Comparison of ENCODE assay signal across 21 cellular contexts in the genomic region with DNA sequence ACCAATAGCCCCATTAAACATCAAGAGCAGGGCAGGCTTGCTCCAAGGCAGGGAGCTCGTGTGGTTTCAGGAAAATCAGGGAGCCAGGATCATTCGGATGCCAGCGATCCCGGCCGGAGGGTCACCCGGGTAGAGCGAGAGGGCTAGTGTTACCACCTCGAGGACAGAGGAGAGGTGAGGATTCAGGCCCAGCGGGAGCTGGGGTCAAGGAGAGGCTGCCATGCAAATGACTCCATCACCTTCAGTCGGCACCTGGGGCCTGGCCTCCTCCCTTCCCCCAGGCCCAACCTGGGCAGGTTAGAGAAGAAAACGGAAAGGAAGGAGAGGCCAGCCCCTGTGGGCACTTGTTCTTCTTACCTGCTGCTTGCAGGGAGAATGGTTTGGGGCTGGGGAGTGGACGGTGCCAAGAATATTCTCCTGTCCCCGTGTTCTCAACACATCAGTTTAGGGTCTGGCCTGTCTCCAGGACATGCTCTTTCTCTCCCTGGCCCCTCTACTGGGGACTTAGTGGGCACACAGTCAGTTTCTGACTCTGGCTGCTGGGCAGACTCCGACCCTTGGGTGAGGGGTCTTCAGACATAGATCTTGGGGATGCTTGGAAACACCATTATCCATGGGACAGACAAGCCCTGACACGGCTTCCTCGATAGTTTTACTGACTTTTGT.
DNase-seq lines count a peak whose midpoint lies in the region; ATAC-seq and TF ChIP-seq lines count a peak whose summit lies in the region.
"Had no signal": no experiment of that assay in that cellular context is flagged by ENCODE, and none has a peak within 500 bp of the region (broad histone marks: within the 10 kb centered on the region; RNA-seq: fewer than 3 reads in every experiment).

No MANE protein-coding gene starts in this region.

- no peaks in the 10 kb centered on the region for H3K27me3 ChIP-seq in GM23338 (ENCODE audit: insufficient read depth)
- H3K27me3 ChIP-seq in esophagus muscularis mucosa: peaks cover 0 to 38% (median 0%) of the 10 kb centered on the region in 4 donors
- H3K27me3 ChIP-seq in neuronal stem cell (ENCODE audit: control insufficient read depth in 3 of 3, insufficient read depth in 3 of 3, low read depth in 1 of 3, low read length in 3 of 3): no peaks in the 10 kb centered on the region
- H3K27me3 ChIP-seq: BLaER1 treated with 17β-estradiol and CSF1 and Interleukin-3, amounts not matched to agents 10 nM and 100 nM had no signal

- no peak overlapping the region for H3K4ac ChIP-seq in neuronal stem cell (ENCODE audit: low read length)

- H3K4me3 ChIP-seq in GM23338: no peak overlapping the region
- no peak overlapping the region for H3K4me3 ChIP-seq in esophagus muscularis mucosa
- H3K4me3 ChIP-seq in neuronal stem cell (ENCODE audit: low read length in 2 of 2): no peak overlapping the region
- H3K4me3 ChIP-seq: A549; BLaER1 treated with 17β-estradiol and CSF1 and Interleukin-3, amounts not matched to agents 10 nM and 100 nM had no signal

- WGBS in esophagus muscularis mucosa: 60% methylated on average over 16 of the region's 16 CpGs
- whole genome bisulfite sequencing in neuronal stem cell (ENCODE audit: extremely low coverage in 2 of 2, insufficient read length in 2 of 2, insufficient replicate concordance in 1 of 2), 2 donors: no CpG with 5 or more reads among the region's 16 CpGs

- no peaks in the 10 kb centered on the region for H4K20me1 ChIP-seq in GM23338 (replicated peaks; ENCODE audit: insufficient read depth)
- H4K20me1 ChIP-seq: BLaER1 treated with 17β-estradiol and CSF1 and Interleukin-3, amounts not matched to agents 10 nM and 100 nM had no signal

- H3K9me3 Mint-ChIP-seq in GM23338: no peaks in the 10 kb centered on the region; the same call in 2 of the 3 replicates

- H2BK15ac ChIP-seq in neuronal stem cell (ENCODE audit: low read length): no peak overlapping the region

- intact Hi-C loops in esophagus muscularis mucosa (cut with DNase I): no loop called here

- DNase-seq in GM23338 (ENCODE audit: low spot score) (no peak), esophagus muscularis mucosa (ENCODE audit: extremely low spot score) (peak; percentile 91), neuronal stem cell (ENCODE audit: low spot score) (no peak), NCI-H748 treated with DMSO at 0.1 percent for 48 hours (lab: John Stamatoyannopoulos, UW) (no peak), GM03348 (ENCODE audit: low spot score) (no peak)
- DNase-seq: AML-193; CD4-positive, alpha-beta T cell; CD8-positive, alpha-beta memory T cell; COR-L47; DMS 273 treated with DMSO at 0.1 percent for 48 hours; DMS153; DMS53; DMS79; DND-41; EL; GDM1 had no signal

- H3K9me2 ChIP-seq in GM23338 (ENCODE audit: insufficient read depth): no peaks in the 10 kb centered on the region

- TF ChIP-seq EP300 in esophagus muscularis mucosa (IDR thresholded peaks at IDR 0.05): no peak

- H3K18ac ChIP-seq in neuronal stem cell (ENCODE audit: low read length): peak overlapping the region; percentile 45

- H3K36me3 ChIP-seq in GM23338 (ENCODE audit: insufficient read depth) (no peaks in the 10 kb centered on the region; the same call in 1 of the 2 replicates), esophagus muscularis mucosa (no peaks in the 10 kb centered on the region), neuronal stem cell (replicated peaks in 1 of 2; ENCODE audit: control insufficient read depth in 2 of 2, insufficient read depth in 2 of 2, low read length in 2 of 2) (no peaks in the 10 kb centered on the region)
- H3K36me3 ChIP-seq: BLaER1 treated with 17β-estradiol and CSF1 and Interleukin-3, amounts not matched to agents 10 nM and 100 nM had no signal

- peak; percentile 31; the same call in 2 of the 3 replicates for ATAC-seq in GM23338
- ATAC-seq: A549 had no signal

- H2BK12ac ChIP-seq in neuronal stem cell (ENCODE audit: low read length): no peak overlapping the region

- H3K79me2 ChIP-seq in GM23338 (replicated peaks; ENCODE audit: insufficient read depth): no peaks in the 10 kb centered on the region

- H4K8ac ChIP-seq in neuronal stem cell (ENCODE audit: low read depth, low read length): no peak overlapping the region

- H3K14ac ChIP-seq in neuronal stem cell (ENCODE audit: low read length): no peak overlapping the region

- no peak overlapping the region for H3K4me2 ChIP-seq in GM23338
- H3K4me2 ChIP-seq in neuronal stem cell (ENCODE audit: insufficient read depth, low read length, poor library complexity, severe bottlenecking): no peak overlapping the region
- H3K4me2 ChIP-seq: A549; BLaER1 treated with 17β-estradiol and CSF1 and Interleukin-3, amounts not matched to agents 10 nM and 100 nM had no signal

- H3K23ac ChIP-seq in neuronal stem cell (ENCODE audit: low read depth, low read length, poor library complexity): no peak overlapping the region

- no peaks in the 10 kb centered on the region for H3K4me1 ChIP-seq in GM23338 (ENCODE audit: insufficient read depth)
- no peaks in the 10 kb centered on the region for H3K4me1 ChIP-seq in esophagus muscularis mucosa
- peaks cover 3 to 16% of the 10 kb centered on the region in 2 donors for H3K4me1 ChIP-seq in neuronal stem cell (ENCODE audit: control insufficient read depth in 2 of 2, insufficient read depth in 1 of 2, low read depth in 1 of 2, low read length in 2 of 2)
- H3K4me1 ChIP-seq: A549; BLaER1 treated with 17β-estradiol and CSF1 and Interleukin-3, amounts not matched to agents 10 nM and 100 nM had no signal

- H3F3A ChIP-seq in GM23338 (replicated peaks; ENCODE audit: low read depth): no peaks in the 10 kb centered on the region

- no peak overlapping the region for H4K91ac ChIP-seq in neuronal stem cell (ENCODE audit: low read depth, low read length, poor library complexity)

- no peak overlapping the region for H3K9ac ChIP-seq in neuronal stem cell (ENCODE audit: low read depth, low read length, poor library complexity)
- H3K9ac ChIP-seq: BLaER1 treated with 17β-estradiol and CSF1 and Interleukin-3, amounts not matched to agents 10 nM and 100 nM had no signal

- peaks cover 11% of the 10 kb centered on the region for H3K4me1 Mint-ChIP-seq in GM23338
- H3K4me1 Mint-ChIP-seq: B cell; CD8-positive, alpha-beta memory T cell had no signal

- no peak overlapping the region for H2AK5ac ChIP-seq in neuronal stem cell (ENCODE audit: low read depth, low read length)

- H3K4me3 Mint-ChIP-seq in GM23338: no peak overlapping the region
- H3K4me3 Mint-ChIP-seq: B cell; CD4-positive, alpha-beta T cell; CD8-positive, alpha-beta memory T cell had no signal

- no peak overlapping the region for H2BK5ac ChIP-seq in neuronal stem cell (ENCODE audit: low read length)

- H3K9me3 ChIP-seq in esophagus muscularis mucosa (no peaks in the 10 kb centered on the region), neuronal stem cell (replicated peaks in 1 of 2; ENCODE audit: control insufficient read depth in 2 of 2, insufficient read depth in 1 of 2, low read depth in 1 of 2, low read length in 2 of 2) (no peaks in the 10 kb centered on the region)
- H3K9me3 ChIP-seq: A549; BLaER1 treated with 17β-estradiol and CSF1 and Interleukin-3, amounts not matched to agents 10 nM and 100 nM had no signal

- no peak overlapping the region for H3K27ac Mint-ChIP-seq in GM23338
- H3K27ac Mint-ChIP-seq: B cell; CD4-positive, alpha-beta T cell; CD8-positive, alpha-beta memory T cell had no signal

- H3K79me1 ChIP-seq in neuronal stem cell (ENCODE audit: low read depth, low read length): no peaks in the 10 kb centered on the region

- TF ChIP-seq POLR2A in esophagus muscularis mucosa (IDR thresholded peaks at IDR 0.05; ENCODE audit: low read depth): no peak

- no peak overlapping the region for H2BK120ac ChIP-seq in neuronal stem cell (ENCODE audit: low read depth, low read length)

- H2AFZ ChIP-seq in GM23338 (no peak overlapping the region), neuronal stem cell (ENCODE audit: low read length) (peak overlapping the region; percentile 18)

- no peaks in the 10 kb centered on the region for H3K36me3 Mint-ChIP-seq in GM23338 (ENCODE audit: low read depth)

- peaks cover 4% of the 10 kb centered on the region for H3K27me3 Mint-ChIP-seq in GM23338 (ENCODE audit: insufficient read depth, low read depth, poor library complexity)
- H3K27me3 Mint-ChIP-seq: B cell had no signal

- H3K27ac ChIP-seq in GM23338 (ENCODE audit: low read depth) (no peak overlapping the region), esophagus muscularis mucosa (replicated peaks in 1 of 4) (no peak overlapping the region), neuronal stem cell (replicated peaks; ENCODE audit: low read length) (no peak overlapping the region)
- H3K27ac ChIP-seq: 22Rv1; A549; BLaER1 treated with 17β-estradiol and CSF1 and Interleukin-3, amounts not matched to agents 10 nM and 100 nM; C4-2B had no signal

- TF ChIP-seq CTCF in GM23338 (conservative IDR thresholded peaks at IDR 0.05; ENCODE audit: low read depth in 2 of 2) (no peak), esophagus muscularis mucosa (IDR thresholded peaks at IDR 0.05) (no peak)

TF ChIP-seq in GM23338, 12 proteins besides CTCF, POLR2A, EP300 and RAD21 (continues in another document):
- TF ChIP-seq, protein P1, sequence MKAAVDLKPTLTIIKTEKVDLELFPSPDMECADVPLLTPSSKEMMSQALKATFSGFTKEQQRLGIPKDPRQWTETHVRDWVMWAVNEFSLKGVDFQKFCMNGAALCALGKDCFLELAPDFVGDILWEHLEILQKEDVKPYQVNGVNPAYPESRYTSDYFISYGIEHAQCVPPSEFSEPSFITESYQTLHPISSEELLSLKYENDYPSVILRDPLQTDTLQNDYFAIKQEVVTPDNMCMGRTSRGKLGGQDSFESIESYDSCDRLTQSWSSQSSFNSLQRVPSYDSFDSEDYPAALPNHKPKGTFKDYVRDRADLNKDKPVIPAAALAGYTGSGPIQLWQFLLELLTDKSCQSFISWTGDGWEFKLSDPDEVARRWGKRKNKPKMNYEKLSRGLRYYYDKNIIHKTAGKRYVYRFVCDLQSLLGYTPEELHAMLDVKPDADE (IDR thresholded peaks at IDR 0.05): no peak
- TF ChIP-seq EZH2phosphoT487 (IDR thresholded peaks at IDR 0.05; ENCODE audit: unreplicated experiment) (no peak), NANOG (IDR thresholded peaks at IDR 0.05; ENCODE audit: borderline replicate concordance) (no peak)
